22 cellular contexts compared by ENCODE assay signal in the genomic region with DNA sequence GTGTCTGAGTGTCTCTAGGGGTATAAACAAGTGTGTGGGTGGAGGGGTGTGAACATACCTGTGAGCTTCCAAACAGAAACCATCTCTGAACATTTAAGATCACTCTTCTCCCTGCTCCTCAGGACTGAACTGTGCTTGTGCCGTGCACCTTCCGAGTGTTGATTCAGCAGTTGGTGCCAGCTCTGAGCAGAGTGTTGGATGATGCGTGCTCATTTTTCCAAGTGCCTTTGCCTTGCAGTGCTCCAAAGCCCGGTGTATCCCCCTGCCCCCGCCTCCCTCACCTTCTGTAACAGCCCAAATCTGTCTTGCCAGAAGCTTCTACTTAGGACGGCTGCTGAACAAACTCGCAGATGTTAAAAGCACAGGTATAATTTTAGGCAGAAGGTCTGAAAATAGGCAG. TPM values are rescaled to one million over a fixed set of nuclear protein-coding genes. Genes with fewer than 3 reads are reported as not detected.
"Had no signal": no experiment of that assay in that cellular context is flagged by ENCODE, and none has a peak within 500 bp of the region (broad histone marks: within the 10 kb centered on the region; RNA-seq: fewer than 3 reads in every experiment).

No MANE protein-coding gene starts in this region.

- H3K27ac ChIP-seq: adrenal gland, epithelial cell of prostate, foreskin keratinocyte, left lung, transverse colon had no signal

- ATAC-seq: activated naive CD4-positive, alpha-beta T cell treated with anti-CD3 and anti-CD28 coated beads, Interleukin-2, amount 50 U/mL, for 72 hours; foreskin keratinocyte; left lung had no signal

- DNase-seq: activated CD4-positive, alpha-beta T cell treated with anti-CD3 and anti-CD28 coated beads, Interleukin-2, amount 50 U/mL, for 1 hour; activated CD4-positive, CD25-positive, alpha-beta regulatory T cell; activated gamma-delta T cell treated with Interleukin-2 at 50 U/mL for 16 hours; adrenal gland; dermis blood vessel endothelial cell; foreskin keratinocyte; glutamatergic neuron; kidney; left lung; occipital lobe; retina; stimulated activated CD4-positive, alpha-beta T cell treated with anti-CD3 and anti-CD28 coated beads, Interleukin-2, amount 100 ng/mL, for 24 hours; T-helper 1 cell; T-helper 9 cell; transverse colon had no signal

- H3K36me3 Mint-ChIP-seq: activated naive CD4-positive, alpha-beta T cell treated with anti-CD3 and anti-CD28 coated beads, Interleukin-2, amount 50 U/mL, for 72 hours had no signal

- H3K4me3 ChIP-seq: adrenal gland, left lung, transverse colon had no signal

- H3K9me3 Mint-ChIP-seq: activated naive CD4-positive, alpha-beta T cell treated with anti-CD3 and anti-CD28 coated beads, Interleukin-2, amount 50 U/mL, for 72 hours; endodermal cell; stimulated activated naive CD8-positive, alpha-beta T cell treated with anti-CD3 and anti-CD28 coated beads, Interleukin-15, Interleukin-2, amounts not matched to agents 100 ng/mL and 50 ng/mL, for 24 hours had no signal

- H3K36me3 ChIP-seq: adrenal gland, left lung, transverse colon had no signal

- H3K27ac Mint-ChIP-seq: activated naive CD4-positive, alpha-beta T cell treated with anti-CD3 and anti-CD28 coated beads, Interleukin-2, amount 50 U/mL, for 72 hours; endodermal cell; stimulated activated naive CD8-positive, alpha-beta T cell treated with anti-CD3 and anti-CD28 coated beads, Interleukin-15, Interleukin-2, amounts not matched to agents 100 ng/mL and 50 ng/mL, for 24 hours had no signal

- H3K4me1 ChIP-seq: adrenal gland, foreskin keratinocyte had no signal

- H3K9me3 ChIP-seq: adrenal gland, left lung, transverse colon had no signal

- H3K4me3 Mint-ChIP-seq: endodermal cell; stimulated activated naive CD8-positive, alpha-beta T cell treated with anti-CD3 and anti-CD28 coated beads, Interleukin-15, Interleukin-2, amounts not matched to agents 100 ng/mL and 50 ng/mL, for 24 hours had no signal

RNA-seq across cellular contexts. Expression of a gene that starts 4.4 kb away (rescaled TPM):
- total RNA-seq: activated CD8-positive, alpha-beta memory T cell treated with anti-CD3 and anti-CD28 coated beads for 36 hours; activated naive CD4-positive, alpha-beta T cell treated with anti-CD3 and anti-CD28 coated beads, Interleukin-2, amount 50 U/mL, for 72 hours; bronchial epithelial cell; dermis blood vessel endothelial cell; fibroblast of lung; foreskin keratinocyte had no signal
- polyA plus RNA-seq: fibroblast of lung, foreskin keratinocyte had no signal
